ENCODE assay signal across 14 cellular contexts in the genomic region with DNA sequence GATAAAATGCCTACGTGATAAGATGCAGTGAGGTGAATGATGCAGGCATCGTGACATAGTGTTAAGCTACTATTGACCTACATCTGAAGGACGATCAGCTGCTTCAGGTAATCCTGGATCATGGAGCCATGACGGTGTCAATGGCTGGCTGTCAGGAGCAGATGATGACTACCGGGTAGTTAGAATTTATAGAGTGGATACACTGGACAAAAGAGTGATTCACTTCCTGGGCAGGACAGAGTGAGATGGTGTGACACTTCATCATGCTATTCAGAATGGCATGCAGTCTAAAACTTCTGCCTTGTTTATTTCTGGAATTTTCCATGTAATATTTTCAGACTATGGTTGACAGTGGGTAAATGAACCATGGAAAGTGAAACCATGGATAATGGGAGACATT. TPM values are rescaled to one million over a fixed set of nuclear protein-coding genes. Genes with fewer than 3 reads are reported as not detected.
DNase-seq lines count a peak whose midpoint lies in the region; ATAC-seq and TF ChIP-seq lines count a peak whose summit lies in the region.
"Had no signal": no experiment of that assay in that cellular context is flagged by ENCODE, and none has a peak within 500 bp of the region (broad histone marks: within the 10 kb centered on the region; RNA-seq: fewer than 3 reads in every experiment).

No MANE protein-coding gene starts in this region.

- no peaks in the 10 kb centered on the region for H3K27me3 ChIP-seq in Panc1 (ENCODE audit: control insufficient read depth, insufficient read depth, low read length)
- no peaks in the 10 kb centered on the region for H3K27me3 ChIP-seq in CD8-positive, alpha-beta T cell (ENCODE audit: insufficient read depth, low read length)

- no peak overlapping the region for H3K27ac Mint-ChIP-seq in CD8-positive, alpha-beta T cell
- H3K27ac Mint-ChIP-seq: activated CD4-positive, alpha-beta T cell treated with anti-CD3 and anti-CD28 coated beads, Interleukin-2, amount 10 ng/mL, durations not matched to agents 24 days and 14 days had no signal

- no peak overlapping the region for H3K4me3 Mint-ChIP-seq in CD8-positive, alpha-beta T cell
- H3K4me3 Mint-ChIP-seq: activated CD4-positive, alpha-beta T cell treated with anti-CD3 and anti-CD28 coated beads, Interleukin-2, amount 10 ng/mL, durations not matched to agents 24 days and 14 days; naive thymus-derived CD4-positive, alpha-beta T cell had no signal

- peaks cover 10% of the 10 kb centered on the region; the same call in 1 of the 2 replicates for H3K9me3 ChIP-seq in Panc1 (ENCODE audit: control insufficient read depth, insufficient read depth, low read depth, low read length)
- H3K9me3 ChIP-seq in CD8-positive, alpha-beta T cell (ENCODE audit: low read length) = no peaks in the 10 kb centered on the region

- H3K4me3 ChIP-seq in Panc1 (ENCODE audit: low read depth in 2 of 2, low read length in 2 of 2) (no peak overlapping the region), epithelial cell of esophagus (ENCODE audit: low read length) (no peak overlapping the region)
- no peak overlapping the region for H3K4me3 ChIP-seq in CD8-positive, alpha-beta T cell (ENCODE audit: low read depth, low read length)

- intact Hi-C loops in Panc1 (cut with micrococcal nuclease; ENCODE audit: unreplicated experiment) = no loop called here
- intact Hi-C loops in CD8-positive, alpha-beta T cell (cut with DNase I, micrococcal nuclease) = no loop called here

- no peaks in the 10 kb centered on the region for H3K27me3 Mint-ChIP-seq in CD8-positive, alpha-beta T cell (ENCODE audit: low read depth)
- H3K27me3 Mint-ChIP-seq: activated CD4-positive, alpha-beta T cell treated with anti-CD3 and anti-CD28 coated beads, Interleukin-2, amount 10 ng/mL, durations not matched to agents 24 days and 14 days; IgD-negative memory B cell; naive thymus-derived CD4-positive, alpha-beta T cell had no signal

- H3K4me1 Mint-ChIP-seq in CD8-positive, alpha-beta T cell (ENCODE audit: low read depth) = peaks cover 11% of the 10 kb centered on the region

- CTCF ChIA-PET in Panc1 (lab: Charles Lee) = no interaction called here
- CTCF ChIA-PET in CD8-positive, alpha-beta T cell (lab: Charles Lee) = interaction anchor here (0.6 kb wide), 1 partner anchor 433 kb away, joined by 3 read pairs; no protein-coding TSS in a partner anchor

- BruUV-seq in Panc1 (replicated peaks; lab: Mats Ljungman, UMichigan) = no TSS peak

- TF ChIP-seq CTCF in Panc1 (IDR thresholded peaks at IDR 0.05) (no peak), epithelial cell of esophagus (IDR thresholded peaks at IDR 0.05; ENCODE audit: insufficient read depth, low read depth, low read length, missing control alignments) (no peak)
- TF ChIP-seq CTCF in CD8-positive, alpha-beta T cell (IDR thresholded peaks at IDR 0.05) = no peak

- in situ Hi-C loops in Panc1 (cut with HindIII; ENCODE audit: low pct_unique_long_range_greater_than_20kb, low sequenced_read_pairs) = no loop called here

- H3K36me3 Mint-ChIP-seq in CD8-positive, alpha-beta T cell = peaks cover 5% of the 10 kb centered on the region
- H3K36me3 Mint-ChIP-seq: IgD-negative memory B cell had no signal

- H3K9me3 Mint-ChIP-seq in CD8-positive, alpha-beta T cell = peaks cover 6% of the 10 kb centered on the region

- DNase-seq in Daoy (ENCODE audit: low read depth) (peak; percentile 62), Panc1 (ENCODE audit: low read depth, low spot score) (peak; percentile 45), epithelial cell of esophagus (ENCODE audit: low read depth) (peak; percentile 92), non-pigmented ciliary epithelial cell (ENCODE audit: low read depth) (peak; percentile 60), NCI-H187 treated with DMSO at 0.1 percent for 48 hours (lab: John Stamatoyannopoulos, UW) (no peak)
- DNase-seq in CD8-positive, alpha-beta T cell = no peak
- DNase-seq: activated CD4-positive, alpha-beta T cell treated with anti-CD3 and anti-CD28 coated beads, Interleukin-2, amount 10 ng/mL, durations not matched to agents 24 days and 14 days; activated naive CD4-positive, alpha-beta T cell; naive thymus-derived CD4-positive, alpha-beta T cell; Right ventricle myocardium superior; stimulated activated naive CD8-positive, alpha-beta T cell treated with anti-CD3 and anti-CD28 coated beads, Interleukin-15, Interleukin-2, amounts not matched to agents 100 U/mL and 50 U/mL, for 24 hours had no signal

- ATAC-seq in Panc1 (peak; percentile 74), GM19397 (IDR thresholded peaks at IDR 0.05; ENCODE audit: unreplicated experiment) (no peak), HG03139 (IDR thresholded peaks at IDR 0.05; ENCODE audit: unreplicated experiment) (no peak)
- no peak for ATAC-seq in CD8-positive, alpha-beta T cell
- ATAC-seq: naive thymus-derived CD4-positive, alpha-beta T cell; stimulated activated naive CD8-positive, alpha-beta T cell treated with anti-CD3 and anti-CD28 coated beads, Interleukin-15, Interleukin-2, amounts not matched to agents 100 U/mL and 50 U/mL, for 24 hours had no signal

- POLR2A ChIA-PET in Panc1 (lab: Charles Lee) = no interaction called here
- POLR2A ChIA-PET in CD8-positive, alpha-beta T cell (lab: Charles Lee) = no interaction called here

- H3K36me3 ChIP-seq in Panc1 (ENCODE audit: control insufficient read depth, insufficient read depth, low read length) = no peaks in the 10 kb centered on the region
- no peaks in the 10 kb centered on the region for H3K36me3 ChIP-seq in CD8-positive, alpha-beta T cell (ENCODE audit: insufficient read depth, low read length)

- H3K4me1 ChIP-seq in Panc1 (ENCODE audit: control insufficient read depth, insufficient read depth, low read length) = 0 out of 2 replicates have a peak, but pooled peaks cover 3% of the 10 kb centered on the region
- no peaks in the 10 kb centered on the region for H3K4me1 ChIP-seq in CD8-positive, alpha-beta T cell (ENCODE audit: insufficient read depth, low read length)

- no peak overlapping the region for H3K27ac ChIP-seq in Panc1 (ENCODE audit: low read length)
- no peak overlapping the region for H3K27ac ChIP-seq in CD8-positive, alpha-beta T cell (ENCODE audit: low read depth, low read length)

RNA-seq across cellular contexts. Expression of gene METTL8, which starts 29.5 kb away (rescaled TPM):
- total RNA-seq in Daoy (2014; rRNA removed; shearing (Covaris generic)) = 17.1 and 20.2 TPM in 2 replicates
- total RNA-seq in Panc1 (2021; ENCODE audit: unreplicated experiment) = 27.7 TPM
- polyA plus RNA-seq in Panc1 (2012; ENCODE audit: insufficient read length) = 9.4 TPM
- total RNA-seq in CD8-positive, alpha-beta T cell = 1 to 10 TPM; 6.2 to 7.7 TPM

RNA-seq across cellular contexts. Expression of gene DCAF17, which starts 29.8 kb away (rescaled TPM):
- total RNA-seq in Daoy (2014; rRNA removed; shearing (Covaris generic)) = 10.7 and 15.4 TPM in 2 replicates
- total RNA-seq in Panc1 (2021; ENCODE audit: unreplicated experiment) = 19.0 TPM
- polyA plus RNA-seq in Panc1 (2012; ENCODE audit: insufficient read length) = 5.7 TPM
- 10 to 100 TPM; 12.5 to 12.9 TPM for total RNA-seq in CD8-positive, alpha-beta T cell

Comparison
In these comparisons a context has a peak if more than half of its experiments do, and no peak if none do; other contexts are left out.
1. DNase-seq: peak in Daoy (single experiment), Panc1 (single experiment), epithelial cell of esophagus (single experiment) and non-pigmented ciliary epithelial cell (single experiment); none in CD8-positive, alpha-beta T cell (0 of 7) and NCI-H187 treated with DMSO at 0.1 percent for 48 hours (single experiment).